13 cellular contexts compared by ENCODE assay signal in the genomic region with DNA sequence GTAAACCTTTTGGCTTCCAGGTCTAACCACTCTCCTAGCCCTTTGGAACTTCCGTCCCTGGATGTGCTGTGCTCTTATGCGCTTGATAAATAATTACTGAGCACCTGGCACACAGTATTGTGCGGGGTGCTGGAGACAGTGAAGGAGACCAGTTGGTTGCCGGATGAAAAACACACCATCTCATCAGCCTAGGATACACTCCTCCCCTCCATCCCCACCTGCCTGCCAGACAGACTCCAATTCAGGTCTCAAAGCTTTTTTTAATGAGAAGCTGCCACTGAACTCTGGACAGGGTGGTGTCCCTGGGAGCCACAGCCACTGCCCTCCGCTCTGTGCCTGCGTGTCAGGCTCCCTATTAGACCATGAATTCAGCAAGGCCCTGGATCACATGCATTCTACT. TPM values are rescaled to one million over a fixed set of nuclear protein-coding genes. Genes with fewer than 3 reads are reported as not detected.
DNase-seq lines count a peak whose midpoint lies in the region; ATAC-seq lines count a peak whose summit lies in the region.
"Had no signal": no experiment of that assay in that cellular context is flagged by ENCODE, and none has a peak within 500 bp of the region (broad histone marks: within the 10 kb centered on the region; RNA-seq: fewer than 3 reads in every experiment).

No MANE protein-coding gene starts in this region.

- no peaks in the 10 kb centered on the region for H3K27me3 ChIP-seq in CD4-positive, alpha-beta memory T cell (ENCODE audit: insufficient read depth, low read length)
- H3K27me3 ChIP-seq in duodenal mucosa (ENCODE audit: control insufficient read depth in 1 of 2, insufficient read depth in 2 of 2, low read length in 2 of 2), result no peaks in the 10 kb centered on the region

- CTCF ChIA-PET in CD4-positive, alpha-beta memory T cell (lab: Charles Lee; ENCODE audit: partially characterized antibody), result interaction anchor here (1.1 kb wide), 1 partner anchor 24 kb away, joined by 3 read pairs; no protein-coding TSS in a partner anchor

- peak overlapping the region; percentile 3 to 50 for H3K9ac ChIP-seq in duodenal mucosa (ENCODE audit: low read depth in 1 of 2, low read length in 2 of 2)

- no peak for ATAC-seq in natural killer cell treated with Interleukin-12 subunit alpha and Interleukin-12 subunit beta and Interleukin-15 and Interleukin-18, amount 100 ng/mL, for 72 hours
- ATAC-seq: GM12878, HCT116 had no signal

- peak overlapping the region; percentile 26 to 88 (median 59) for H3K27ac Mint-ChIP-seq in CD4-positive, alpha-beta memory T cell
- peak overlapping the region; percentile 59 to 89 (median 71) for H3K27ac Mint-ChIP-seq in IgD-negative memory B cell
- peak overlapping the region; percentile 55 to 67 for H3K27ac Mint-ChIP-seq in natural killer cell treated with Interleukin-12 subunit alpha and Interleukin-12 subunit beta and Interleukin-15 and Interleukin-18, amount 100 ng/mL, for 72 hours

- H3K36me3 ChIP-seq in CD4-positive, alpha-beta memory T cell (ENCODE audit: insufficient read depth, low read length), result peaks cover 6% of the 10 kb centered on the region
- H3K36me3 ChIP-seq in duodenal mucosa (ENCODE audit: control insufficient read depth in 1 of 2, insufficient read depth in 2 of 2, low read length in 2 of 2), result peaks cover 4 to 11% of the 10 kb centered on the region in 2 donors

- H3K4me1 ChIP-seq in CD4-positive, alpha-beta memory T cell (ENCODE audit: insufficient read depth, low read length), result peaks cover 90% of the 10 kb centered on the region
- peaks cover 48 to 50% of the 10 kb centered on the region in 2 donors for H3K4me1 ChIP-seq in duodenal mucosa (ENCODE audit: control insufficient read depth in 1 of 2, insufficient read depth in 2 of 2, low read length in 2 of 2)

- H3K4me1 Mint-ChIP-seq in CD4-positive, alpha-beta memory T cell, result peaks cover 50 to 81% (median 66%) of the 10 kb centered on the region in 4 donors
- H3K4me1 Mint-ChIP-seq in IgD-negative memory B cell, result peaks cover 51 to 57% (median 53%) of the 10 kb centered on the region in 3 donors
- H3K4me1 Mint-ChIP-seq in natural killer cell treated with Interleukin-12 subunit alpha and Interleukin-12 subunit beta and Interleukin-15 and Interleukin-18, amount 100 ng/mL, for 72 hours (ENCODE audit: low read depth in 2 of 2), result peaks cover 44 to 45% of the 10 kb centered on the region in 2 donors

- H3K27me3 Mint-ChIP-seq in CD4-positive, alpha-beta memory T cell, result no peaks in the 10 kb centered on the region
- no peaks in the 10 kb centered on the region for H3K27me3 Mint-ChIP-seq in IgD-negative memory B cell
- H3K27me3 Mint-ChIP-seq in natural killer cell treated with Interleukin-12 subunit alpha and Interleukin-12 subunit beta and Interleukin-15 and Interleukin-18, amount 100 ng/mL, for 72 hours, result no peaks in the 10 kb centered on the region

- H3K36me3 Mint-ChIP-seq in CD4-positive, alpha-beta memory T cell, result peaks cover 17 to 40% of the 10 kb centered on the region in 2 donors
- H3K36me3 Mint-ChIP-seq in IgD-negative memory B cell, result peaks cover 7% of the 10 kb centered on the region
- peaks cover 6% of the 10 kb centered on the region for H3K36me3 Mint-ChIP-seq in natural killer cell treated with Interleukin-12 subunit alpha and Interleukin-12 subunit beta and Interleukin-15 and Interleukin-18, amount 100 ng/mL, for 72 hours

- H3K9me3 ChIP-seq in CD4-positive, alpha-beta memory T cell (ENCODE audit: control insufficient read depth in 1 of 2, low read length in 2 of 2), result no peaks in the 10 kb centered on the region
- H3K9me3 ChIP-seq in duodenal mucosa (ENCODE audit: control insufficient read depth in 1 of 2, low read length in 2 of 2), result no peaks in the 10 kb centered on the region

- DNase-seq in CD4-positive, alpha-beta memory T cell, result no peak
- DNase-seq in natural killer cell treated with Interleukin-12 subunit alpha and Interleukin-12 subunit beta and Interleukin-15 and Interleukin-18, amount 100 ng/mL, for 72 hours (ENCODE audit: low spot score), result no peak
- DNase-seq in activated CD4-positive, alpha-beta T cell treated with anti-CD3 and anti-CD28 coated beads, Interleukin-2, amount 50 U/mL, for 48 hours, result no peak
- no peak for DNase-seq in inferior parietal cortex (ENCODE audit: extremely low spot score)
- DNase-seq in effector CD8-positive, alpha-beta T cell (lab: John Stamatoyannopoulos, UW), result no peak
- DNase-seq in GM03348 (ENCODE audit: low spot score), result no peak
- DNase-seq: RPMI8226 had no signal

- H3K4me3 Mint-ChIP-seq in CD4-positive, alpha-beta memory T cell, result peak overlapping the region in 7 of 8 donors; percentile 28 to 75 (median 58)
- peak overlapping the region in 2 of 4 donors; percentile 49 to 71 for H3K4me3 Mint-ChIP-seq in IgD-negative memory B cell
- H3K4me3 Mint-ChIP-seq in natural killer cell treated with Interleukin-12 subunit alpha and Interleukin-12 subunit beta and Interleukin-15 and Interleukin-18, amount 100 ng/mL, for 72 hours, result peak overlapping the region; percentile 70

- intact Hi-C loops in CD4-positive, alpha-beta memory T cell (cut with micrococcal nuclease), result loop anchor here (10.0 kb wide), 1 partner anchor 57 kb away; no protein-coding TSS in a partner anchor

- no peak overlapping the region for H3K27ac ChIP-seq in CD4-positive, alpha-beta memory T cell (ENCODE audit: low read depth, low read length)
- peak overlapping the region; percentile 53 for H3K27ac ChIP-seq in duodenal mucosa (ENCODE audit: low read depth, low read length)

- POLR2A ChIA-PET in CD4-positive, alpha-beta memory T cell (lab: Charles Lee; ENCODE audit: partially characterized antibody), result interaction anchor here (1.6 kb wide), 1 partner anchor 12 kb away, joined by 7 read pairs; no protein-coding TSS in a partner anchor

- H3K4me3 ChIP-seq in CD4-positive, alpha-beta memory T cell (ENCODE audit: low read length in 2 of 2), result no peak overlapping the region
- peak overlapping the region; percentile 9 to 21 for H3K4me3 ChIP-seq in duodenal mucosa (ENCODE audit: low read depth in 1 of 2, low read length in 2 of 2)
- H3K4me3 ChIP-seq: GM12878, K562 had no signal

- peaks cover 0 to 3% (median 0%) of the 10 kb centered on the region in 8 donors for H3K9me3 Mint-ChIP-seq in CD4-positive, alpha-beta memory T cell
- H3K9me3 Mint-ChIP-seq in IgD-negative memory B cell, result no peaks in the 10 kb centered on the region
- no peaks in the 10 kb centered on the region for H3K9me3 Mint-ChIP-seq in natural killer cell treated with Interleukin-12 subunit alpha and Interleukin-12 subunit beta and Interleukin-15 and Interleukin-18, amount 100 ng/mL, for 72 hours

RNA-seq across cellular contexts. Expression of gene GNB1, which starts 9.2 kb away (rescaled TPM):
- total RNA-seq in CD4-positive, alpha-beta memory T cell, result 100 to 1,000 TPM; 257 to 276 TPM
- 100 to 1,000 TPM in 1 of 2 donors, 10 to 100 TPM in 1; 70.9 to 137 TPM for polyA plus RNA-seq in CD4-positive, alpha-beta memory T cell
- polyA plus RNA-seq in IgD-negative memory B cell, result 40.0 TPM
- total RNA-seq in natural killer cell treated with Interleukin-12 subunit alpha and Interleukin-12 subunit beta and Interleukin-15 and Interleukin-18, amount 100 ng/mL, for 72 hours, result 100 to 1,000 TPM; 361 to 446 TPM

RNA-seq across cellular contexts. Expression of gene CALML6, which starts 33.3 kb away (rescaled TPM):
- under 1 TPM; 0.44 to 0.78 TPM for total RNA-seq in CD4-positive, alpha-beta memory T cell
- polyA plus RNA-seq in CD4-positive, alpha-beta memory T cell, result not detected
- polyA plus RNA-seq in IgD-negative memory B cell, result not detected
- 1 to 10 TPM in 1 of 2 donors, under 1 TPM in 1; 1.00 to 1.2 TPM for total RNA-seq in natural killer cell treated with Interleukin-12 subunit alpha and Interleukin-12 subunit beta and Interleukin-15 and Interleukin-18, amount 100 ng/mL, for 72 hours
- total RNA-seq: K562 had no signal
- polyA plus RNA-seq: neural cell had no signal

RNA-seq across cellular contexts. Expression of gene TMEM52, which starts 37.4 kb away (rescaled TPM):
- under 1 TPM in 1 of 2 experiments, not detected in 1; 0.55 TPM for total RNA-seq in CD4-positive, alpha-beta memory T cell
- polyA plus RNA-seq in CD4-positive, alpha-beta memory T cell, result not detected
- polyA plus RNA-seq in IgD-negative memory B cell, result not detected
- under 1 TPM in 1 of 2 donors, not detected in 1; 0.43 TPM for total RNA-seq in natural killer cell treated with Interleukin-12 subunit alpha and Interleukin-12 subunit beta and Interleukin-15 and Interleukin-18, amount 100 ng/mL, for 72 hours

Comparison
In these comparisons a context has a peak if more than half of its experiments do, and no peak if none do; other contexts are left out.
1. H3K4me3 ChIP-seq: peak in duodenal mucosa (2 of 2); none in CD4-positive, alpha-beta memory T cell (0 of 2).
2. Peak in every context shown above with its lines, with median percentiles within 50 percentile points of each other: H3K27ac Mint-ChIP-seq.